In the genomic region with DNA sequence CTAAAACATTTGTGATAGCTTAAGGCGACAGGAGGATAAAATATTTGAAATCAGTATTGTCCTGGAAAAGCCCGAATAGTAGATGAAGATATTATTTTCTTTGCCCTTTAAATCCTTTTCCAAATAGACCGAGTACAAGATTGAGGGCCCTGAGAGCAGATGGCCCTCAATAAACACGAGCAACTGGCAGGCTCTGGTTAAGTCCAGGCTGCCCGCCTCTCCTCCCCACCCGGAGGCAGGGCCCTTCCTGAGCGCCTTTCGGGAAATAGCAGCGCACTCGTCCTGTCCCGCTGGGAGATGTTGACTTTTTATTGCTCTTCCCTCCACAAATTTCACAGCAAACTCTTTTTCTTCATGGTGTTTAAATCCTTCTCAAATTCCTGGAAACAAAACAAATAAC, we compare ENCODE assay signal across 26 cellular contexts. TPM values are rescaled to one million over a fixed set of nuclear protein-coding genes. Genes with fewer than 3 reads are reported as not detected.
DNase-seq lines count a peak whose midpoint lies in the region; ATAC-seq and TF ChIP-seq lines count a peak whose summit lies in the region.
"Had no signal": no experiment of that assay in that cellular context is flagged by ENCODE, and none has a peak within 500 bp of the region (broad histone marks: within the 10 kb centered on the region; RNA-seq: fewer than 3 reads in every experiment).

No MANE protein-coding gene starts in this region.

- intact Hi-C loops in activated T-helper 2 cell treated with anti-CD3 and anti-CD28 coated beads, Interferon-gamma antibody, Interleukin-2, Interleukin-4, amounts not matched to agents 10 μg/mL and 5 μg/mL and 100 μg/mL, durations not matched to agents 14 hours and 24 hours and 36 hours (cut with micrococcal nuclease) = no loop called here

- no peaks in the 10 kb centered on the region for H3K27me3 ChIP-seq in SJCRH30
- H3K27me3 ChIP-seq: neural progenitor cell had no signal

- no peak for ATAC-seq in HG03097 (IDR thresholded peaks at IDR 0.05; ENCODE audit: low FRiP score, unreplicated experiment)
- ATAC-seq: CD8-positive, alpha-beta T cell; lower lobe of right lung had no signal

- DNase-seq in D341Med (ENCODE audit: low spot score) (peak; percentile 85), NCI-H1694 (lab: John Stamatoyannopoulos, UW) (peak; percentile 64), SJCRH30 (peak; percentile 19 to 38), nephron progenitor cell (no peak)
- no peak for DNase-seq in effector CD8-positive, alpha-beta T cell (lab: John Stamatoyannopoulos, UW)
- DNase-seq in activated T-helper 2 cell treated with anti-CD3 and anti-CD28 coated beads, Interferon-gamma antibody, Interleukin-2, Interleukin-4, amounts not matched to agents 10 μg/mL and 5 μg/mL and 100 μg/mL, durations not matched to agents 14 hours and 24 hours and 36 hours (ENCODE audit: low spot score) = no peak
- no peak for DNase-seq in activated T-cell treated with anti-CD3 and anti-CD28 coated beads, Interleukin-2, amount 50 U/mL, for 24 hours
- DNase-seq: activated CD4-positive, alpha-beta T cell treated with anti-CD3 and anti-CD28 coated beads, Interleukin-2, amount 10 ng/mL, durations not matched to agents 7 days and 5 days; activated naive CD4-positive, alpha-beta T cell treated with anti-CD3 and anti-CD28 coated beads, Interleukin-2, amount 50 U/mL, for 16 hours; AML-193; anterior cingulate cortex; CD8-positive, alpha-beta T cell; dermis blood vessel endothelial cell; DMS79 treated with DMSO at 0.1 percent for 48 hours; H9; IMR-90; islet precursor cell; lower lobe of right lung; NCI-H1105 treated with DMSO at 0.1 percent for 48 hours; NCI-H2081 treated with DMSO at 0.1 percent for 48 hours; NCI-H526 had no signal

- peaks cover 28% of the 10 kb centered on the region for H3K4me1 Mint-ChIP-seq in nephron progenitor cell
- no peaks in the 10 kb centered on the region for H3K4me1 Mint-ChIP-seq in activated T-helper 2 cell treated with anti-CD3 and anti-CD28 coated beads, Interferon-gamma antibody, Interleukin-2, Interleukin-4, amounts not matched to agents 10 μg/mL and 5 μg/mL and 100 μg/mL, durations not matched to agents 14 hours and 24 hours and 36 hours (ENCODE audit: low read depth)
- H3K4me1 Mint-ChIP-seq in activated T-cell treated with anti-CD3 and anti-CD28 coated beads, Interleukin-2, amount 50 U/mL, for 24 hours (ENCODE audit: low read depth) = no peaks in the 10 kb centered on the region
- H3K4me1 Mint-ChIP-seq: activated CD4-positive, alpha-beta T cell treated with anti-CD3 and anti-CD28 coated beads, Interleukin-2, amount 10 ng/mL, durations not matched to agents 7 days and 5 days had no signal

- TF ChIP-seq CTCF in nephron progenitor cell (IDR thresholded peaks at IDR 0.05) = no peak

- no peak overlapping the region for H3K27ac ChIP-seq in SJCRH30
- H3K27ac ChIP-seq: lower lobe of right lung, neural progenitor cell, RWPE1 had no signal

- H3K36me3 Mint-ChIP-seq in nephron progenitor cell (ENCODE audit: low read depth) = no peaks in the 10 kb centered on the region
- H3K36me3 Mint-ChIP-seq in activated T-helper 2 cell treated with anti-CD3 and anti-CD28 coated beads, Interferon-gamma antibody, Interleukin-2, Interleukin-4, amounts not matched to agents 10 μg/mL and 5 μg/mL and 100 μg/mL, durations not matched to agents 14 hours and 24 hours and 36 hours (ENCODE audit: low read depth) = no peaks in the 10 kb centered on the region
- H3K36me3 Mint-ChIP-seq in activated T-cell treated with anti-CD3 and anti-CD28 coated beads, Interleukin-2, amount 50 U/mL, for 24 hours (ENCODE audit: low read depth) = no peaks in the 10 kb centered on the region
- H3K36me3 Mint-ChIP-seq: CD8-positive, alpha-beta T cell; neural progenitor cell; type B pancreatic cell had no signal

- no peak overlapping the region for H3K4me3 ChIP-seq in SJCRH30
- H3K4me3 ChIP-seq: lower lobe of right lung, neural progenitor cell had no signal

- H3K27ac Mint-ChIP-seq in nephron progenitor cell = peak overlapping the region; percentile 39
- H3K27ac Mint-ChIP-seq in activated T-helper 2 cell treated with anti-CD3 and anti-CD28 coated beads, Interferon-gamma antibody, Interleukin-2, Interleukin-4, amounts not matched to agents 10 μg/mL and 5 μg/mL and 100 μg/mL, durations not matched to agents 14 hours and 24 hours and 36 hours = no peak overlapping the region
- no peak overlapping the region for H3K27ac Mint-ChIP-seq in activated T-cell treated with anti-CD3 and anti-CD28 coated beads, Interleukin-2, amount 50 U/mL, for 24 hours
- H3K27ac Mint-ChIP-seq: activated CD4-positive, alpha-beta T cell treated with anti-CD3 and anti-CD28 coated beads, Interleukin-2, amount 10 ng/mL, durations not matched to agents 7 days and 5 days; activated T-helper 1 cell treated with anti-CD3 and anti-CD28 coated beads, Interleukin-12 subunit alpha, Interleukin-12 subunit beta, Interleukin-2, Interleukin-4 antibody, amounts not matched to agents 30 ng/mL and 10 ng/mL and 1 ng/mL, durations not matched to agents 14 hours and 24 hours and 36 hours; CD8-positive, alpha-beta T cell; H9; neural progenitor cell; type B pancreatic cell had no signal

- no peaks in the 10 kb centered on the region for H3K9me3 Mint-ChIP-seq in nephron progenitor cell
- no peaks in the 10 kb centered on the region for H3K9me3 Mint-ChIP-seq in activated T-helper 2 cell treated with anti-CD3 and anti-CD28 coated beads, Interferon-gamma antibody, Interleukin-2, Interleukin-4, amounts not matched to agents 10 μg/mL and 5 μg/mL and 100 μg/mL, durations not matched to agents 14 hours and 24 hours and 36 hours
- no peaks in the 10 kb centered on the region for H3K9me3 Mint-ChIP-seq in activated T-cell treated with anti-CD3 and anti-CD28 coated beads, Interleukin-2, amount 50 U/mL, for 24 hours
- H3K9me3 Mint-ChIP-seq: activated CD4-positive, alpha-beta T cell treated with anti-CD3 and anti-CD28 coated beads, Interleukin-2, amount 10 ng/mL, durations not matched to agents 7 days and 5 days; activated T-helper 1 cell treated with anti-CD3 and anti-CD28 coated beads, Interleukin-12 subunit alpha, Interleukin-12 subunit beta, Interleukin-2, Interleukin-4 antibody, amounts not matched to agents 30 ng/mL and 10 ng/mL and 1 ng/mL, durations not matched to agents 14 hours and 24 hours and 36 hours; CD8-positive, alpha-beta T cell; H9; neural progenitor cell; type B pancreatic cell had no signal

- H3K9me3 ChIP-seq in SJCRH30 (replicated peaks) = no peaks in the 10 kb centered on the region
- H3K9me3 ChIP-seq: lower lobe of right lung had no signal

- no peak overlapping the region for H3K4me3 Mint-ChIP-seq in nephron progenitor cell
- no peak overlapping the region for H3K4me3 Mint-ChIP-seq in activated T-helper 2 cell treated with anti-CD3 and anti-CD28 coated beads, Interferon-gamma antibody, Interleukin-2, Interleukin-4, amounts not matched to agents 10 μg/mL and 5 μg/mL and 100 μg/mL, durations not matched to agents 14 hours and 24 hours and 36 hours (ENCODE audit: low read depth)
- no peak overlapping the region for H3K4me3 Mint-ChIP-seq in activated T-cell treated with anti-CD3 and anti-CD28 coated beads, Interleukin-2, amount 50 U/mL, for 24 hours
- H3K4me3 Mint-ChIP-seq: activated CD4-positive, alpha-beta T cell treated with anti-CD3 and anti-CD28 coated beads, Interleukin-2, amount 10 ng/mL, durations not matched to agents 7 days and 5 days; activated T-helper 1 cell treated with anti-CD3 and anti-CD28 coated beads, Interleukin-12 subunit alpha, Interleukin-12 subunit beta, Interleukin-2, Interleukin-4 antibody, amounts not matched to agents 30 ng/mL and 10 ng/mL and 1 ng/mL, durations not matched to agents 14 hours and 24 hours and 36 hours; CD8-positive, alpha-beta T cell; H9; neural progenitor cell; type B pancreatic cell had no signal

- H3K27me3 Mint-ChIP-seq in nephron progenitor cell (ENCODE audit: low read depth, poor library complexity) = peaks cover 11% of the 10 kb centered on the region
- H3K27me3 Mint-ChIP-seq in activated T-helper 2 cell treated with anti-CD3 and anti-CD28 coated beads, Interferon-gamma antibody, Interleukin-2, Interleukin-4, amounts not matched to agents 10 μg/mL and 5 μg/mL and 100 μg/mL, durations not matched to agents 14 hours and 24 hours and 36 hours (ENCODE audit: low read depth) = peaks cover 10% of the 10 kb centered on the region
- no peaks in the 10 kb centered on the region for H3K27me3 Mint-ChIP-seq in activated T-cell treated with anti-CD3 and anti-CD28 coated beads, Interleukin-2, amount 50 U/mL, for 24 hours
- H3K27me3 Mint-ChIP-seq: type B pancreatic cell had no signal

- no peaks in the 10 kb centered on the region for H3K4me1 ChIP-seq in SJCRH30
- H3K4me1 ChIP-seq: neural progenitor cell had no signal

- H3K36me3 ChIP-seq in SJCRH30 = no peaks in the 10 kb centered on the region
- H3K36me3 ChIP-seq: lower lobe of right lung, neural progenitor cell had no signal

RNA-seq across cellular contexts. Expression of gene MAX, which starts 50.8 kb away (rescaled TPM):
- 37.4 and 41.8 TPM in 2 replicates for total RNA-seq in SJCRH30 (2014; rRNA removed; shearing (Covaris generic))
- 113 and 115 TPM in 2 replicates for total RNA-seq in activated T-helper 2 cell treated with anti-CD3 and anti-CD28 coated beads, Interferon-gamma antibody, Interleukin-2, Interleukin-4, amounts not matched to agents 10 μg/mL and 5 μg/mL and 100 μg/mL, durations not matched to agents 14 hours and 24 hours and 36 hours

Comparison
In these comparisons a context has a peak if more than half of its experiments do, and no peak if none do; other contexts are left out.
1. DNase-seq: peak in D341Med (single experiment), NCI-H1694 (single experiment) and SJCRH30 (2 of 2); none in nephron progenitor cell (single experiment), effector CD8-positive, alpha-beta T cell (single experiment), activated T-helper 2 cell treated with anti-CD3 and anti-CD28 coated beads, Interferon-gamma antibody, Interleukin-2, Interleukin-4, amounts not matched to agents 10 μg/mL and 5 μg/mL and 100 μg/mL, durations not matched to agents 14 hours and 24 hours and 36 hours (single experiment) and activated T-cell treated with anti-CD3 and anti-CD28 coated beads, Interleukin-2, amount 50 U/mL, for 24 hours (single experiment).